In genomic region chr20:1377984-1378742, GRCh38 we compare ENCODE assay signal across 1 cellular context.
TF ChIP-seq lines count a peak whose summit lies in the region.

No MANE protein-coding gene starts in this region.

TF ChIP-seq in endothelial cell of umbilical vein, 7 proteins besides CTCF, POLR2A, EP300 and RAD21 (continued from another document):
- TF ChIP-seq, protein P1, sequence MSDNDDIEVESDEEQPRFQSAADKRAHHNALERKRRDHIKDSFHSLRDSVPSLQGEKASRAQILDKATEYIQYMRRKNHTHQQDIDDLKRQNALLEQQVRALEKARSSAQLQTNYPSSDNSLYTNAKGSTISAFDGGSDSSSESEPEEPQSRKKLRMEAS (IDR thresholded peaks at IDR 0.05; ENCODE audit: insufficient read depth, insufficient read length) = no peak
- peak; percentile 53 for TF ChIP-seq JUN (IDR thresholded peaks at IDR 0.05; ENCODE audit: borderline replicate concordance, insufficient read depth, insufficient read length, low read depth)
TF ChIP-seq in endothelial cell of umbilical vein: peak in this region for 5.
